Comparison of ENCODE assay signal across 19 cellular contexts in the genomic region with DNA sequence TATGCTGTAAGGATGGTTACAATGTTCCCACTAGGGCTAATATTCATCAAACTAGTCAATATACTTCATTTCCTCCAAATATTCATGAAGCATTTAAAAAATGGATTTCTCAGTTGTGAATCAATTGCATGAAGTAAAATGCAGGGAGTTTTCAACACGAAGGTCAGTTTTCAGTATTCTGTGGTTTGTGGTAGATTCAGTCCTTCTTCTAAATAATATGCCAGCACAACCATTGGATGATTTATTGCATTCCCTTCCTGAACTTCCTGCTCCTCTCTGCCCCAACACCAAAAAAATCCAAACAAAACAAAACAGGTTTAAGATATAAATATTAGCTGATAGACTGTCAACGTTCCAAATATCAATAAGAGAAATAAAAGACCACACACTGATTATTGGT.
DNase-seq lines count a peak whose midpoint lies in the region; ATAC-seq, FAIRE-seq and TF ChIP-seq lines count a peak whose summit lies in the region.
"Had no signal": no experiment of that assay in that cellular context is flagged by ENCODE, and none has a peak within 500 bp of the region (broad histone marks: within the 10 kb centered on the region; RNA-seq: fewer than 3 reads in every experiment).

No MANE protein-coding gene starts in this region.

- H2AFZ ChIP-seq in Loucy (ENCODE audit: low read length) (no peak overlapping the region), astrocyte (ENCODE audit: low read depth, low read length) (no peak overlapping the region)

- H3K27me3 Mint-ChIP-seq in CD4-positive, CD25-positive, alpha-beta regulatory T cell: peaks cover 5% of the 10 kb centered on the region
- H3K27me3 Mint-ChIP-seq in astrocyte (ENCODE audit: low read depth, unreplicated experiment) (peaks cover 9% of the 10 kb centered on the region), nephron (ENCODE audit: low read depth) (peaks cover 3% of the 10 kb centered on the region)

- H3K4me1 Mint-ChIP-seq in CD4-positive, CD25-positive, alpha-beta regulatory T cell: peaks cover 0 to 2% (median 1%) of the 10 kb centered on the region in 4 donors
- H3K4me1 Mint-ChIP-seq in astrocyte (ENCODE audit: low read depth, unreplicated experiment) (peaks cover 5% of the 10 kb centered on the region), nephron (peaks cover 19% of the 10 kb centered on the region)

- no peaks in the 10 kb centered on the region for H3F3A ChIP-seq in Loucy (ENCODE audit: low read depth)

- TF ChIP-seq POLR2A in suprapubic skin (IDR thresholded peaks at IDR 0.05): no peak

- 43% methylated on average over 2 of the region's 2 CpGs for WGBS in suprapubic skin

- H3K36me3 ChIP-seq in CD4-positive, CD25-positive, alpha-beta regulatory T cell (ENCODE audit: control insufficient read depth, insufficient read depth, low read length): no peaks in the 10 kb centered on the region
- H3K36me3 ChIP-seq in Loucy (ENCODE audit: insufficient read depth, low read length) (no peaks in the 10 kb centered on the region), astrocyte (ENCODE audit: insufficient read depth, low read length) (no peaks in the 10 kb centered on the region), suprapubic skin (no peaks in the 10 kb centered on the region)
- H3K36me3 ChIP-seq: BE2C, Peyer's patch had no signal

- H4K20me1 ChIP-seq in Loucy (ENCODE audit: insufficient read depth, low read length, poor library complexity, severe bottlenecking) (no peaks in the 10 kb centered on the region), astrocyte (ENCODE audit: insufficient read depth, low read length) (no peaks in the 10 kb centered on the region)

- H3K9me3 Mint-ChIP-seq in CD4-positive, CD25-positive, alpha-beta regulatory T cell: peaks cover 0 to 17% (median 5%) of the 10 kb centered on the region in 7 donors
- H3K9me3 Mint-ChIP-seq in astrocyte (ENCODE audit: unreplicated experiment) (peaks cover 9% of the 10 kb centered on the region), nephron (peaks cover 12% of the 10 kb centered on the region)

- no peaks in the 10 kb centered on the region for H3K36me3 Mint-ChIP-seq in CD4-positive, CD25-positive, alpha-beta regulatory T cell
- H3K36me3 Mint-ChIP-seq in astrocyte (ENCODE audit: low read depth, unreplicated experiment): no peaks in the 10 kb centered on the region
- H3K36me3 Mint-ChIP-seq in nephron (ENCODE audit: low read depth): no peaks in the 10 kb centered on the region

- TF ChIP-seq CTCF in Loucy (conservative IDR thresholded peaks at IDR 0.05; ENCODE audit: low read length) (no peak), astrocyte (IDR thresholded peaks at IDR 0.05; ENCODE audit: insufficient read depth, low read depth, low read length) (no peak), nephron (IDR thresholded peaks at IDR 0.05; ENCODE audit: unreplicated experiment in 3 of 3) (no peak), suprapubic skin (IDR thresholded peaks at IDR 0.05) (no peak)

- no peak overlapping the region for H3K27ac ChIP-seq in CD4-positive, CD25-positive, alpha-beta regulatory T cell (ENCODE audit: insufficient read depth, low read length, poor library complexity, severe bottlenecking)
- H3K27ac ChIP-seq in astrocyte (ENCODE audit: low read depth, low read length) (no peak overlapping the region), suprapubic skin (no peak overlapping the region)
- H3K27ac ChIP-seq: A549, Peyer's patch had no signal

- H3K27me3 ChIP-seq in CD4-positive, CD25-positive, alpha-beta regulatory T cell (ENCODE audit: control insufficient read depth, insufficient read depth, low read length): no peaks in the 10 kb centered on the region
- no peaks in the 10 kb centered on the region for H3K27me3 ChIP-seq in Loucy (ENCODE audit: insufficient read depth, low read length, poor library complexity, severe bottlenecking)
- no peaks in the 10 kb centered on the region for H3K27me3 ChIP-seq in astrocyte (ENCODE audit: insufficient read depth, low read length)
- H3K27me3 ChIP-seq in suprapubic skin: no peaks in the 10 kb centered on the region
- H3K27me3 ChIP-seq: BE2C, Peyer's patch had no signal

- no peak for TF ChIP-seq EP300 in suprapubic skin (IDR thresholded peaks at IDR 0.05)

- no peaks in the 10 kb centered on the region for H3K4me1 ChIP-seq in CD4-positive, CD25-positive, alpha-beta regulatory T cell (ENCODE audit: control insufficient read depth, insufficient read depth, low read length, poor library complexity, severe bottlenecking)
- H3K4me1 ChIP-seq in Loucy (ENCODE audit: insufficient read depth, low read length, poor library complexity, severe bottlenecking) (peaks cover 58% of the 10 kb centered on the region), astrocyte (ENCODE audit: insufficient read depth, low read length) (no peaks in the 10 kb centered on the region), suprapubic skin (peaks cover 10% of the 10 kb centered on the region)
- H3K4me1 ChIP-seq: A549, BE2C, Peyer's patch had no signal

- H3K4me2 ChIP-seq in Loucy (ENCODE audit: low read depth, low read length, poor library complexity, severe bottlenecking) (peak overlapping the region; percentile 75), astrocyte (ENCODE audit: low read length) (no peak overlapping the region)
- H3K4me2 ChIP-seq: A549 had no signal

- no peak overlapping the region for H3K4me3 Mint-ChIP-seq in CD4-positive, CD25-positive, alpha-beta regulatory T cell
- H3K4me3 Mint-ChIP-seq in astrocyte (ENCODE audit: unreplicated experiment): no peak overlapping the region
- no peak overlapping the region for H3K4me3 Mint-ChIP-seq in nephron

- H3K4me3 ChIP-seq in CD4-positive, CD25-positive, alpha-beta regulatory T cell (ENCODE audit: low read depth, low read length): no peak overlapping the region
- H3K4me3 ChIP-seq in Loucy (ENCODE audit: low read length, poor library complexity, severe bottlenecking) (peak overlapping the region; percentile 57), astrocyte (ENCODE audit: insufficient read depth, low read depth, low read length) (no peak overlapping the region), suprapubic skin (no peak overlapping the region)
- H3K4me3 ChIP-seq: A549, Peyer's patch had no signal

- no peaks in the 10 kb centered on the region for H3K9me2 ChIP-seq in Loucy (replicated peaks; ENCODE audit: low read depth, low read length)

- ATAC-seq in CD4-positive, CD25-positive, alpha-beta regulatory T cell (ENCODE audit: low read depth in 2 of 2): no peak
- ATAC-seq in GM18861 (IDR thresholded peaks at IDR 0.05; ENCODE audit: unreplicated experiment): no peak
- ATAC-seq: A549, SK-N-SH treated with all-trans-retinoic acid at 6 μM for 48 hours had no signal

- no peak for FAIRE-seq in astrocyte (lab: Jason Lieb, UNC)
- FAIRE-seq: A549, H1 had no signal

- H3K9me3 ChIP-seq in CD4-positive, CD25-positive, alpha-beta regulatory T cell (ENCODE audit: control insufficient read depth in 2 of 2, low read length in 2 of 2): peaks cover 9 to 17% of the 10 kb centered on the region in 2 experiments
- peaks cover 16% of the 10 kb centered on the region; the same call in 1 of the 2 replicates for H3K9me3 ChIP-seq in Loucy (ENCODE audit: insufficient read depth, low read depth, low read length)
- H3K9me3 ChIP-seq in astrocyte (ENCODE audit: insufficient read depth, low read depth, low read length): no peaks in the 10 kb centered on the region
- H3K9me3 ChIP-seq in suprapubic skin: no peaks in the 10 kb centered on the region
- H3K9me3 ChIP-seq: BE2C, Peyer's patch had no signal

- peak overlapping the region; percentile 69 for H3K9ac ChIP-seq in Loucy (ENCODE audit: low read depth, low read length, poor library complexity, severe bottlenecking)
- H3K9ac ChIP-seq in astrocyte (ENCODE audit: low read length): no peak overlapping the region

- H3K79me2 ChIP-seq in Loucy (ENCODE audit: insufficient read depth, low read length) (peaks cover under 1% of the 10 kb centered on the region; the same call in 1 of the 2 replicates), astrocyte (ENCODE audit: insufficient read depth, low read length) (no peaks in the 10 kb centered on the region)

- H3K27ac Mint-ChIP-seq in CD4-positive, CD25-positive, alpha-beta regulatory T cell: peak overlapping the region in 2 of 3 donors; percentile 50 to 54
- H3K27ac Mint-ChIP-seq in astrocyte (ENCODE audit: unreplicated experiment): no peak overlapping the region
- peak overlapping the region in 2 of 3 experiments; percentile 20 to 21 for H3K27ac Mint-ChIP-seq in nephron

- no peak for DNase-seq in CD4-positive, CD25-positive, alpha-beta regulatory T cell
- DNase-seq in astrocyte (ENCODE audit: low read depth) (peak; percentile 62), suprapubic skin (ENCODE audit: low spot score in 2 of 2) (no peak), SW 1271 (lab: John Stamatoyannopoulos, UW) (no peak)
- no peak for DNase-seq in stimulated activated CD4-positive, alpha-beta T cell treated with anti-CD3 and anti-CD28 coated beads, Interleukin-1b, Interleukin-23, amount 100 ng/mL, for 48 hours
- DNase-seq: BE2C, DMS79 treated with DMSO at 0.1 percent for 48 hours, NCI-H1694, NCI-H2081, NCI-H2171 treated with DMSO at 0.1 percent for 48 hours, NCI-H524 treated with DMSO at 0.1 percent for 48 hours, NCI-H82, Peyer's patch had no signal
